In genomic region chr9:88991066-88992030, GRCh38 we compare ENCODE assay signal across 8 cellular contexts. TPM values are rescaled to one million over a fixed set of nuclear protein-coding genes. Genes with fewer than 3 reads are reported as not detected.
A peak's percentile ranks its signal among the peaks of the same experiment; 100 is the strongest.
DNase-seq lines count a peak whose midpoint lies in the region; ATAC-seq lines count a peak whose summit lies in the region.

TSS of gene S1PR3 (plus strand) at chr9:88991468. CDS start at chr9:89001201, 9,733 bp downstream.

- peak within 1 kb of the TSS; percentile 94 for H3K4me2 ChIP-seq in mesendoderm (ENCODE audit: low read length)

- H3K27me3 Mint-ChIP-seq in T-cell = peaks cover 42 to 47% of the 10 kb centered on the region in 2 donors
- peaks cover 58 to 86% of the 10 kb centered on the region in 2 donors for H3K27me3 Mint-ChIP-seq in stimulated activated naive B cell treated with anti-CD40 and anti-IgM and Interleukin-4, amounts not matched to agents 10 μg/mL and 1 μg/mL and 100 μg/mL, for 72 hours

- peaks cover 15% of the 10 kb centered on the region for H3K4me1 ChIP-seq in ES-I3 (ENCODE audit: insufficient read depth, low read length)
- peaks cover 3% of the 10 kb centered on the region for H3K4me1 ChIP-seq in effector memory CD4-positive, alpha-beta T cell (ENCODE audit: control insufficient read depth, insufficient read depth, low read length, poor library complexity, severe bottlenecking)
- peaks cover 11% of the 10 kb centered on the region for H3K4me1 ChIP-seq in mesendoderm (ENCODE audit: control insufficient read depth, low read depth, low read length)

- no CpG with 5 or more reads among the region's 93 CpGs for WGBS in mesendoderm (ENCODE audit: extremely low coverage, insufficient coverage, low lambda C conversion rate)

- no peak within 1 kb of the TSS for H2BK15ac ChIP-seq in mesendoderm (replicated peaks; ENCODE audit: low read depth)

- POLR2A ChIA-PET in T-cell (lab: Charles Lee) = interaction anchor here in 1 of 2 donors (0.6 kb wide), 1 partner anchor 394 kb away, joined by 3 read pairs; no protein-coding TSS in a partner anchor

- H4K8ac ChIP-seq in mesendoderm (ENCODE audit: low read depth, low read length) = no peak within 1 kb of the TSS

- H3K23ac ChIP-seq in mesendoderm (ENCODE audit: low read length) = peak within 1 kb of the TSS; percentile 74

- CTCF ChIA-PET in T-cell (lab: Charles Lee) = no interaction called here

- H3K9ac ChIP-seq in ES-I3 (ENCODE audit: low read depth, low read length) (peak within 1 kb of the TSS; percentile 91), mesendoderm (ENCODE audit: low read length) (peak within 1 kb of the TSS; percentile 93)

- H3K36me3 Mint-ChIP-seq in T-cell = no peaks in the 10 kb centered on the region
- peaks cover 0 to 3% of the 10 kb centered on the region in 2 donors for H3K36me3 Mint-ChIP-seq in stimulated activated naive B cell treated with anti-CD40 and anti-IgM and Interleukin-4, amounts not matched to agents 10 μg/mL and 1 μg/mL and 100 μg/mL, for 72 hours

- H2AK5ac ChIP-seq in mesendoderm (ENCODE audit: low read length) = no peak within 1 kb of the TSS

- H3K79me2 ChIP-seq in mesendoderm (ENCODE audit: control insufficient read depth, insufficient read depth, low read length) = peaks cover 12% of the 10 kb centered on the region

- peaks cover 8% of the 10 kb centered on the region for H3K27me3 ChIP-seq in effector memory CD4-positive, alpha-beta T cell (replicated peaks; ENCODE audit: control insufficient read depth, insufficient read depth, low read length, poor library complexity, severe bottlenecking)
- H3K27me3 ChIP-seq in mesendoderm (ENCODE audit: insufficient read depth, low read length, poor library complexity) = no peaks in the 10 kb centered on the region

- H2BK5ac ChIP-seq in mesendoderm (ENCODE audit: low read length) = no peak within 1 kb of the TSS

- ATAC-seq in T-cell (replicated peaks in 1 of 4) = peak in 3 of 4 experiments; percentile 44 to 54 (median 49)
- peak; percentile 22 to 26 for ATAC-seq in stimulated activated naive B cell treated with anti-CD40 and anti-IgM and Interleukin-4, amounts not matched to agents 10 μg/mL and 1 μg/mL and 100 μg/mL, for 72 hours (replicated peaks)

- H3K79me1 ChIP-seq in mesendoderm (ENCODE audit: low read length) = peaks cover 5% of the 10 kb centered on the region

- H3K4me1 Mint-ChIP-seq in T-cell = peaks cover 17 to 25% (median 24%) of the 10 kb centered on the region in 3 donors
- H3K4me1 Mint-ChIP-seq in stimulated activated naive B cell treated with anti-CD40 and anti-IgM and Interleukin-4, amounts not matched to agents 10 μg/mL and 1 μg/mL and 100 μg/mL, for 72 hours = peaks cover 15 to 36% of the 10 kb centered on the region in 2 donors

- H4K5ac ChIP-seq in mesendoderm (ENCODE audit: low read length) = no peak within 1 kb of the TSS

- H3K27ac Mint-ChIP-seq in T-cell = no peak within 1 kb of the TSS
- no peak within 1 kb of the TSS for H3K27ac Mint-ChIP-seq in stimulated activated naive B cell treated with anti-CD40 and anti-IgM and Interleukin-4, amounts not matched to agents 10 μg/mL and 1 μg/mL and 100 μg/mL, for 72 hours

- H2BK120ac ChIP-seq in mesendoderm (ENCODE audit: low read depth, low read length) = no peak within 1 kb of the TSS

- peak within 1 kb of the TSS; percentile 23 for H3K4me3 ChIP-seq in effector memory CD4-positive, alpha-beta T cell (ENCODE audit: insufficient read depth, low read depth, low read length, poor library complexity, severe bottlenecking)
- peak within 1 kb of the TSS; percentile 95 for H3K4me3 ChIP-seq in mesendoderm (ENCODE audit: low read length)

- peak within 1 kb of the TSS; percentile 98 for H3K18ac ChIP-seq in mesendoderm (ENCODE audit: low read length)

- H3K4ac ChIP-seq in mesendoderm (ENCODE audit: low read depth, low read length) = peak within 1 kb of the TSS; percentile 4

- H3K27ac ChIP-seq in effector memory CD4-positive, alpha-beta T cell (ENCODE audit: insufficient read depth, low read length, poor library complexity, severe bottlenecking) = no peak within 1 kb of the TSS
- H3K27ac ChIP-seq in mesendoderm (ENCODE audit: low read depth, low read length) = peak within 1 kb of the TSS; percentile 73

- H3K9me3 Mint-ChIP-seq in T-cell = no peaks in the 10 kb centered on the region
- peaks cover 0 to 2% of the 10 kb centered on the region in 2 donors for H3K9me3 Mint-ChIP-seq in stimulated activated naive B cell treated with anti-CD40 and anti-IgM and Interleukin-4, amounts not matched to agents 10 μg/mL and 1 μg/mL and 100 μg/mL, for 72 hours

- DNase-seq in T-cell = peak in 1 of 34 experiments; percentile 4
- DNase-seq in effector memory CD4-positive, alpha-beta T cell = no peak
- peak; percentile 79 for DNase-seq in mesendoderm
- DNase-seq in stimulated activated naive B cell treated with anti-CD40 and anti-IgM and Interleukin-4, amounts not matched to agents 10 μg/mL and 1 μg/mL and 100 μg/mL, for 72 hours = no peak
- no peak for DNase-seq in NCI-H446 (lab: John Stamatoyannopoulos, UW)
- no peak for DNase-seq in NCI-H1092 (lab: John Stamatoyannopoulos, UW)
- DNase-seq in inferior parietal cortex (ENCODE audit: extremely low spot score) = no peak

- H3K36me3 ChIP-seq in ES-I3 (ENCODE audit: insufficient read depth, low read length) = no peaks in the 10 kb centered on the region
- no peaks in the 10 kb centered on the region for H3K36me3 ChIP-seq in effector memory CD4-positive, alpha-beta T cell (ENCODE audit: control insufficient read depth, insufficient read depth, low read length)
- peaks cover 3% of the 10 kb centered on the region for H3K36me3 ChIP-seq in mesendoderm (ENCODE audit: control insufficient read depth, insufficient read depth, low read length)

- peak within 1 kb of the TSS; percentile 28 to 66 (median 38) for H3K4me3 Mint-ChIP-seq in T-cell
- peak within 1 kb of the TSS; percentile 62 to 77 for H3K4me3 Mint-ChIP-seq in stimulated activated naive B cell treated with anti-CD40 and anti-IgM and Interleukin-4, amounts not matched to agents 10 μg/mL and 1 μg/mL and 100 μg/mL, for 72 hours

- H3K56ac ChIP-seq in mesendoderm (ENCODE audit: low read length) = peak within 1 kb of the TSS; percentile 97

- H3K9me3 ChIP-seq in ES-I3 (ENCODE audit: control insufficient read depth, insufficient read depth, low read length) = no peaks in the 10 kb centered on the region
- no peaks in the 10 kb centered on the region for H3K9me3 ChIP-seq in effector memory CD4-positive, alpha-beta T cell (ENCODE audit: control insufficient read depth, low read length)

RNA-seq across cellular contexts. Expression of gene S1PR3, which starts in this region (rescaled TPM):
- under 1 TPM; 0.07 to 0.23 (median 0.12) TPM for total RNA-seq in T-cell
- 7.0 TPM for polyA plus RNA-seq in mesendoderm (2013, experiment 1 of 2)
- 7.0 TPM for polyA plus RNA-seq in mesendoderm (2013, experiment 2 of 2)

Comparison
In these comparisons a context has a peak if more than half of its experiments do, and no peak if none do; other contexts are left out.
1. Peak in ATAC-seq in T-cell; RNA of the gene not detected or under 1 TPM.